In genomic region chr22:22923379-22923778, GRCh38 we compare ENCODE assay signal across 1 cellular context.
TF ChIP-seq lines count a peak whose summit lies in the region.

No MANE protein-coding gene starts in this region.

TF ChIP-seq in K562, 482 proteins besides CTCF, POLR2A, EP300 and RAD21:
- TF ChIP-seq, protein P1, sequence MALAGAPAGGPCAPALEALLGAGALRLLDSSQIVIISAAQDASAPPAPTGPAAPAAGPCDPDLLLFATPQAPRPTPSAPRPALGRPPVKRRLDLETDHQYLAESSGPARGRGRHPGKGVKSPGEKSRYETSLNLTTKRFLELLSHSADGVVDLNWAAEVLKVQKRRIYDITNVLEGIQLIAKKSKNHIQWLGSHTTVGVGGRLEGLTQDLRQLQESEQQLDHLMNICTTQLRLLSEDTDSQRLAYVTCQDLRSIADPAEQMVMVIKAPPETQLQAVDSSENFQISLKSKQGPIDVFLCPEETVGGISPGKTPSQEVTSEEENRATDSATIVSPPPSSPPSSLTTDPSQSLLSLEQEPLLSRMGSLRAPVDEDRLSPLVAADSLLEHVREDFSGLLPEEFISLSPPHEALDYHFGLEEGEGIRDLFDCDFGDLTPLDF (CRISPR knock-in tag; IDR thresholded peaks at IDR 0.05) = no peak
- TF ChIP-seq SPI1 (IDR thresholded peaks at IDR 0.05; ENCODE audit: borderline replicate concordance, low read depth, low read length) = peak; percentile 25; the same call in 1 of the 2 replicates
- TF ChIP-seq STAT5B (CRISPR knock-in tag; IDR thresholded peaks at IDR 0.05) = no peak
- no peak for TF ChIP-seq NRF1 (conservative IDR thresholded peaks at IDR 0.05 in 1 of 2, IDR thresholded peaks at IDR 0.05 in 1 of 2)
- no peak for TF ChIP-seq RBM25 (IDR thresholded peaks at IDR 0.05; ENCODE audit: low read depth, low read length, severe bottlenecking)
- TF ChIP-seq HMG20A (CRISPR knock-in tag; conservative IDR thresholded peaks at IDR 0.05) = no peak
- no peak for TF ChIP-seq MCM7 (IDR thresholded peaks at IDR 0.05)
- TF ChIP-seq NFE2 (IDR thresholded peaks at IDR 0.05; ENCODE audit: low read depth) = no peak
- TF ChIP-seq EWSR1 (IDR thresholded peaks at IDR 0.05; ENCODE audit: borderline replicate concordance, low read depth, partially characterized antibody) = no peak
- 0 out of 4 replicates have a peak, but pooled peaks of 1 of the 2 experiments have one; percentile 49 for TF ChIP-seq UBTF (IDR thresholded peaks at IDR 0.05; ENCODE audit: borderline replicate concordance in 1 of 2, low read depth in 2 of 2, low read length in 2 of 2)
- TF ChIP-seq ARID3A (IDR thresholded peaks at IDR 0.05; ENCODE audit: borderline replicate concordance, low read depth, low read length) = no peak
- TF ChIP-seq FOXO4 (CRISPR knock-in tag; IDR thresholded peaks at IDR 0.05) = no peak
- TF ChIP-seq ERF (CRISPR knock-in tag; IDR thresholded peaks at IDR 0.05) = no peak
- TF ChIP-seq, protein P2, sequence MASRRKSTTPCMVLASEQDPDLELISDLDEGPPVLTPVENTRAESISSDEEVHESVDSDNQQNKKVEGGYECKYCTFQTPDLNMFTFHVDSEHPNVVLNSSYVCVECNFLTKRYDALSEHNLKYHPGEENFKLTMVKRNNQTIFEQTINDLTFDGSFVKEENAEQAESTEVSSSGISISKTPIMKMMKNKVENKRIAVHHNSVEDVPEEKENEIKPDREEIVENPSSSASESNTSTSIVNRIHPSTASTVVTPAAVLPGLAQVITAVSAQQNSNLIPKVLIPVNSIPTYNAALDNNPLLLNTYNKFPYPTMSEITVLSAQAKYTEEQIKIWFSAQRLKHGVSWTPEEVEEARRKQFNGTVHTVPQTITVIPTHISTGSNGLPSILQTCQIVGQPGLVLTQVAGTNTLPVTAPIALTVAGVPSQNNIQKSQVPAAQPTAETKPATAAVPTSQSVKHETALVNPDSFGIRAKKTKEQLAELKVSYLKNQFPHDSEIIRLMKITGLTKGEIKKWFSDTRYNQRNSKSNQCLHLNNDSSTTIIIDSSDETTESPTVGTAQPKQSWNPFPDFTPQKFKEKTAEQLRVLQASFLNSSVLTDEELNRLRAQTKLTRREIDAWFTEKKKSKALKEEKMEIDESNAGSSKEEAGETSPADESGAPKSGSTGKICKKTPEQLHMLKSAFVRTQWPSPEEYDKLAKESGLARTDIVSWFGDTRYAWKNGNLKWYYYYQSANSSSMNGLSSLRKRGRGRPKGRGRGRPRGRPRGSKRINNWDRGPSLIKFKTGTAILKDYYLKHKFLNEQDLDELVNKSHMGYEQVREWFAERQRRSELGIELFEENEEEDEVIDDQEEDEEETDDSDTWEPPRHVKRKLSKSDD (conservative IDR thresholded peaks at IDR 0.05; ENCODE audit: low read length) = 0 out of 2 replicates have a peak, but pooled peaks have one; percentile 62
- TF ChIP-seq IRF9 (tag; IDR thresholded peaks at IDR 0.05) = no peak
- no peak for TF ChIP-seq ZNF197 (CRISPR knock-in tag; IDR thresholded peaks at IDR 0.05; ENCODE audit: low read depth)
- no peak for TF ChIP-seq ZNF668 (CRISPR knock-in tag; IDR thresholded peaks at IDR 0.05)
- TF ChIP-seq TOE1 (IDR thresholded peaks at IDR 0.05; ENCODE audit: borderline replicate concordance) = no peak
- no peak for TF ChIP-seq TOE1 (CRISPR knock-in tag; IDR thresholded peaks at IDR 0.05; ENCODE audit: borderline replicate concordance, low read depth)
- no peak for TF ChIP-seq BMI1 (IDR thresholded peaks at IDR 0.05; ENCODE audit: low read length)
- TF ChIP-seq CREB3 (tag; conservative IDR thresholded peaks at IDR 0.05; ENCODE audit: low read depth) = no peak
- no peak for TF ChIP-seq ARID3B (CRISPR knock-in tag; IDR thresholded peaks at IDR 0.05; ENCODE audit: borderline replicate concordance)
